Comparison of ENCODE assay signal across 29 cellular contexts in genomic region chr10:19954601-19955000, GRCh38.
"Had no signal": no experiment of that assay in that cellular context is flagged by ENCODE, and none has a peak within 500 bp of the region (broad histone marks: within the 10 kb centered on the region; RNA-seq: fewer than 3 reads in every experiment).

No MANE protein-coding gene starts in this region.

- H3K27me3 ChIP-seq: stomach, suprapubic skin, testis, thyroid gland, tibial artery, tibial nerve, transverse colon, upper lobe of left lung, upper lobe of right lung, uterus, vagina had no signal

- H3K4me3 ChIP-seq: stomach, suprapubic skin, testis, thoracic aorta, thyroid gland, tibial artery, tibial nerve, transverse colon, upper lobe of left lung, upper lobe of right lung, uterus, vagina had no signal

- H3K9me3 Mint-ChIP-seq: stimulated activated naive CD8-positive, alpha-beta T cell treated with anti-CD3 and anti-CD28 coated beads, Interleukin-15, amount 100 ng/mL, for 72 hours; stimulated activated naive CD8-positive, alpha-beta T cell treated with anti-CD3 and anti-CD28 coated beads, Interleukin-15, Interleukin-2, amounts not matched to agents 100 ng/mL and 50 ng/mL, for 24 hours; type B pancreatic cell had no signal

- H3K4me3 Mint-ChIP-seq: stimulated activated effector memory CD8-positive, alpha-beta T cell treated with anti-CD3 and anti-CD28 coated beads, Interleukin-12 subunit alpha, Interleukin-12 subunit beta, amount 100 ng/mL, for 72 hours; stimulated activated memory B cell treated with anti-CD40 and anti-IgM and Interleukin-4, amounts not matched to agents 10 μg/mL and 1 μg/mL and 100 μg/mL, for 72 hours; stimulated activated naive B cell treated with anti-CD40 and anti-IgM and Interleukin-4, amounts not matched to agents 10 μg/mL and 1 μg/mL and 100 μg/mL, for 72 hours; stimulated activated naive CD8-positive, alpha-beta T cell treated with anti-CD3 and anti-CD28 coated beads, Interleukin-15, amount 100 ng/mL, for 72 hours; stimulated activated naive CD8-positive, alpha-beta T cell treated with anti-CD3 and anti-CD28 coated beads, Interleukin-15, Interleukin-2, amounts not matched to agents 100 ng/mL and 50 ng/mL, for 24 hours; type B pancreatic cell had no signal

- H3K27me3 Mint-ChIP-seq: stimulated activated memory B cell treated with anti-CD40 and anti-IgM and Interleukin-4, amounts not matched to agents 10 μg/mL and 1 μg/mL and 100 μg/mL, for 72 hours; stimulated activated naive B cell treated with anti-CD40 and anti-IgM and Interleukin-4, amounts not matched to agents 10 μg/mL and 1 μg/mL and 100 μg/mL, for 72 hours; stimulated activated naive CD8-positive, alpha-beta T cell treated with anti-CD3 and anti-CD28 coated beads, Interleukin-15, amount 100 ng/mL, for 72 hours; stimulated activated naive CD8-positive, alpha-beta T cell treated with anti-CD3 and anti-CD28 coated beads, Interleukin-15, Interleukin-2, amounts not matched to agents 100 ng/mL and 50 ng/mL, for 24 hours; type B pancreatic cell had no signal

- H3K27ac Mint-ChIP-seq: stimulated activated effector memory CD8-positive, alpha-beta T cell treated with anti-CD3 and anti-CD28 coated beads, Interleukin-12 subunit alpha, Interleukin-12 subunit beta, amount 100 ng/mL, for 72 hours; stimulated activated memory B cell treated with anti-CD40 and anti-IgM and Interleukin-4, amounts not matched to agents 10 μg/mL and 1 μg/mL and 100 μg/mL, for 72 hours; stimulated activated naive B cell treated with anti-CD40 and anti-IgM and Interleukin-4, amounts not matched to agents 10 μg/mL and 1 μg/mL and 100 μg/mL, for 72 hours; stimulated activated naive CD8-positive, alpha-beta T cell treated with anti-CD3 and anti-CD28 coated beads, Interleukin-15, amount 100 ng/mL, for 72 hours; stimulated activated naive CD8-positive, alpha-beta T cell treated with anti-CD3 and anti-CD28 coated beads, Interleukin-15, Interleukin-2, amounts not matched to agents 100 ng/mL and 50 ng/mL, for 24 hours; type B pancreatic cell had no signal

- H3K4me1 Mint-ChIP-seq: stimulated activated effector memory CD8-positive, alpha-beta T cell treated with anti-CD3 and anti-CD28 coated beads, Interleukin-12 subunit alpha, Interleukin-12 subunit beta, amount 100 ng/mL, for 72 hours; stimulated activated memory B cell treated with anti-CD40 and anti-IgM and Interleukin-4, amounts not matched to agents 10 μg/mL and 1 μg/mL and 100 μg/mL, for 72 hours; stimulated activated naive B cell treated with anti-CD40 and anti-IgM and Interleukin-4, amounts not matched to agents 10 μg/mL and 1 μg/mL and 100 μg/mL, for 72 hours; stimulated activated naive CD8-positive, alpha-beta T cell treated with anti-CD3 and anti-CD28 coated beads, Interleukin-15, amount 100 ng/mL, for 72 hours had no signal

- H3K9me3 ChIP-seq: suprapubic skin, testis, thoracic aorta, thyroid gland, tibial artery, tibial nerve, transverse colon, upper lobe of left lung, upper lobe of right lung, uterus, vagina had no signal

- DNase-seq: stimulated activated CD4-positive, alpha-beta T cell treated with anti-CD3 and anti-CD28 coated beads, Interleukin-2, amount 100 ng/mL, for 48 hours; stimulated activated CD4-positive, alpha-beta T cell treated with anti-CD3 and anti-CD28 coated beads, Interleukin-4, amount 100 ng/mL, for 1 hour; stimulated activated CD4-positive, alpha-beta T cell treated with anti-CD3 and anti-CD28 coated beads, Interleukin-4, amount 100 ng/mL, for 24 hours; stimulated activated CD4-positive, alpha-beta T cell treated with anti-CD3 and anti-CD28 coated beads, Interleukin-4, amount 100 ng/mL, for 4 hours; stimulated activated CD8-positive, alpha-beta memory T cell treated with anti-CD3 and anti-CD28 coated beads, Interleukin-4, amount 100 ng/mL, for 48 hours; stimulated activated naive B cell treated with anti-CD40 and anti-IgM and Interleukin-4, amounts not matched to agents 10 μg/mL and 1 μg/mL and 100 μg/mL, for 72 hours; stimulated activated naive CD4-positive, alpha-beta T cell; stimulated activated naive CD4-positive, alpha-beta T cell treated with Interleukin-2 at 50 U/mL for 16 hours; stimulated activated naive CD8-positive, alpha-beta T cell treated with anti-CD3 and anti-CD28 coated beads, Interleukin-15, amount 100 ng/mL, for 72 hours; stimulated activated naive CD8-positive, alpha-beta T cell treated with anti-CD3 and anti-CD28 coated beads, Interleukin-15, Interleukin-2, amounts not matched to agents 100 U/mL and 50 U/mL, for 24 hours; stomach; substantia nigra; testis; thyroid gland; tibial artery; transverse colon; trophoblast cell; upper lobe of left lung; upper lobe of right lung; uterus had no signal

- H3K27ac ChIP-seq: stomach, suprapubic skin, testis, thoracic aorta, thyroid gland, tibial artery, tibial nerve, transverse colon, upper lobe of left lung, upper lobe of right lung, uterus, vagina had no signal

- ATAC-seq: stimulated activated effector memory CD8-positive, alpha-beta T cell treated with anti-CD3 and anti-CD28 coated beads, Interleukin-12 subunit alpha, Interleukin-12 subunit beta, amount 100 ng/mL, for 72 hours; stimulated activated memory B cell treated with anti-CD40 and anti-IgM and Interleukin-4, amounts not matched to agents 10 μg/mL and 1 μg/mL and 100 μg/mL, for 72 hours; stimulated activated naive B cell treated with anti-CD40 and anti-IgM and Interleukin-4, amounts not matched to agents 10 μg/mL and 1 μg/mL and 100 μg/mL, for 72 hours; stimulated activated naive CD8-positive, alpha-beta T cell treated with anti-CD3 and anti-CD28 coated beads, Interleukin-15, amount 100 ng/mL, for 72 hours; stimulated activated naive CD8-positive, alpha-beta T cell treated with anti-CD3 and anti-CD28 coated beads, Interleukin-15, Interleukin-2, amounts not matched to agents 100 U/mL and 50 U/mL, for 24 hours; upper lobe of right lung had no signal

- H3K36me3 Mint-ChIP-seq: stimulated activated effector memory CD8-positive, alpha-beta T cell treated with anti-CD3 and anti-CD28 coated beads, Interleukin-12 subunit alpha, Interleukin-12 subunit beta, amount 100 ng/mL, for 72 hours; stimulated activated memory B cell treated with anti-CD40 and anti-IgM and Interleukin-4, amounts not matched to agents 10 μg/mL and 1 μg/mL and 100 μg/mL, for 72 hours; stimulated activated naive B cell treated with anti-CD40 and anti-IgM and Interleukin-4, amounts not matched to agents 10 μg/mL and 1 μg/mL and 100 μg/mL, for 72 hours had no signal

- H3K36me3 ChIP-seq: stomach, suprapubic skin, thoracic aorta, thyroid gland, tibial artery, tibial nerve, transverse colon, upper lobe of left lung, upper lobe of right lung, uterus, vagina had no signal

- H3K4me1 ChIP-seq: stomach, upper lobe of right lung, uterus had no signal

- FAIRE-seq: urothelium cell line had no signal
